1 cellular context compared by ENCODE assay signal in the genomic region with DNA sequence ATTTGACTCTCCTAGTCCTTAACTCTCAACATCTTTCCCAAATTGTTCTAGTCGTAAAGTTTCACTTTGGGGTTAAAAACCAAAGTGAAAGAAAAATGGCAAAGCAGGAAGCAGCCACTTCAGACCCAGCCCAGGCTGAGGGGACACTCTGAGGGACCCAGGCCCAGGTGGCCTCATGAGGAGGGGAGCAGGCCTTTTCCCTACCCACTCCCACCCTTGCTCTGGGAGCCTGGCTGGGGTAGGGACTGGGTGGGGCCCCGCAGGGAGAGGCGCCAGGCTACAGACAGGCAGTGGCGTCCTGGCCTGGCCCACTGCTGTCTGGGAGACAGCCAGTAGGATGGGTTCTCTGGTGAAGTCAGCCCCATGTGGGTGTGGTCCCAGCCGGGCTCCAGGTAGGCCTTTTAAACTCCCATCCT.
TF ChIP-seq lines count a peak whose summit lies in the region.

No MANE protein-coding gene starts in this region.

TF ChIP-seq in HepG2, 621 proteins besides CTCF, POLR2A, EP300 and RAD21 (continued from another document and continues in another):
- TF ChIP-seq CENPBD1 (CRISPR knock-in tag; IDR thresholded peaks at IDR 0.05; ENCODE audit: borderline replicate concordance, low read depth), result no peak
- no peak for TF ChIP-seq ZNF607 (CRISPR knock-in tag; IDR thresholded peaks at IDR 0.05; ENCODE audit: borderline replicate concordance)
- TF ChIP-seq ZNF124 (CRISPR knock-in tag; IDR thresholded peaks at IDR 0.05), result no peak
- TF ChIP-seq, protein P1, sequence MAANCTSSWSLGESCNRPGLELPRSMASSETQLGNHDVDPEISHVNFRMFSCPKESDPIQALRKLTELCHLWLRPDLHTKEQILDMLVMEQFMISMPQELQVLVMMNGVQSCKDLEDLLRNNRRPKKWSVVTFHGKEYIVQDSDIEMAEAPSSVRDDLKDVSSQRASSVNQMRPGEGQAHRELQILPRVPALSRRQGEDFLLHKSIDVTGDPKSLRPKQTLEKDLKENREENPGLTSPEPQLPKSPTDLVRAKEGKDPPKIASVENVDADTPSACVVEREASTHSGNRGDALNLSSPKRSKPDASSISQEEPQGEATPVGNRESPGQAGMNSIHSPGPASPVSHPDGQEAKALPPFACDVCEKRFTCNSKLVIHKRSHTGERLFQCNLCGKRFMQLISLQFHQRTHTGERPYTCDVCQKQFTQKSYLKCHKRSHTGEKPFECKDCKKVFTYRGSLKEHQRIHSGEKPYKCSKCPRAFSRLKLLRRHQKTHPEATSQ (CRISPR knock-in tag; IDR thresholded peaks at IDR 0.05; ENCODE audit: borderline replicate concordance), result no peak
- TF ChIP-seq NFE2L2 (IDR thresholded peaks at IDR 0.05; ENCODE audit: low read length), result no peak
- TF ChIP-seq PPARG (CRISPR knock-in tag; conservative IDR thresholded peaks at IDR 0.05), result no peak
- TF ChIP-seq, protein P2, sequence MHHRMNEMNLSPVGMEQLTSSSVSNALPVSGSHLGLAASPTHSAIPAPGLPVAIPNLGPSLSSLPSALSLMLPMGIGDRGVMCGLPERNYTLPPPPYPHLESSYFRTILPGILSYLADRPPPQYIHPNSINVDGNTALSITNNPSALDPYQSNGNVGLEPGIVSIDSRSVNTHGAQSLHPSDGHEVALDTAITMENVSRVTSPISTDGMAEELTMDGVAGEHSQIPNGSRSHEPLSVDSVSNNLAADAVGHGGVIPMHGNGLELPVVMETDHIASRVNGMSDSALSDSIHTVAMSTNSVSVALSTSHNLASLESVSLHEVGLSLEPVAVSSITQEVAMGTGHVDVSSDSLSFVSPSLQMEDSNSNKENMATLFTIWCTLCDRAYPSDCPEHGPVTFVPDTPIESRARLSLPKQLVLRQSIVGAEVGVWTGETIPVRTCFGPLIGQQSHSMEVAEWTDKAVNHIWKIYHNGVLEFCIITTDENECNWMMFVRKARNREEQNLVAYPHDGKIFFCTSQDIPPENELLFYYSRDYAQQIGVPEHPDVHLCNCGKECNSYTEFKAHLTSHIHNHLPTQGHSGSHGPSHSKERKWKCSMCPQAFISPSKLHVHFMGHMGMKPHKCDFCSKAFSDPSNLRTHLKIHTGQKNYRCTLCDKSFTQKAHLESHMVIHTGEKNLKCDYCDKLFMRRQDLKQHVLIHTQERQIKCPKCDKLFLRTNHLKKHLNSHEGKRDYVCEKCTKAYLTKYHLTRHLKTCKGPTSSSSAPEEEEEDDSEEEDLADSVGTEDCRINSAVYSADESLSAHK (CRISPR knock-in tag; IDR thresholded peaks at IDR 0.05; ENCODE audit: borderline replicate concordance), result no peak
- no peak for TF ChIP-seq SP1 (IDR thresholded peaks at IDR 0.05)
- TF ChIP-seq SP1 (CRISPR knock-in tag; IDR thresholded peaks at IDR 0.05), result no peak
- TF ChIP-seq CSRNP1 (CRISPR knock-in tag; IDR thresholded peaks at IDR 0.05), result no peak
- no peak for TF ChIP-seq ZNF451 (CRISPR knock-in tag; IDR thresholded peaks at IDR 0.05)
- no peak for TF ChIP-seq ZHX1 (CRISPR knock-in tag; IDR thresholded peaks at IDR 0.05; ENCODE audit: low read depth)
- 0 out of 2 replicates have a peak, but pooled peaks have one; percentile 36 for TF ChIP-seq IRF9 (CRISPR knock-in tag; IDR thresholded peaks at IDR 0.05; ENCODE audit: borderline replicate concordance)
- no peak for TF ChIP-seq ZMYM3 (CRISPR knock-in tag; IDR thresholded peaks at IDR 0.05)
- TF ChIP-seq ZBTB7B (CRISPR knock-in tag; IDR thresholded peaks at IDR 0.05), result no peak
- 0 out of 2 replicates have a peak, but pooled peaks have one; percentile 29 for TF ChIP-seq CHCHD3 (CRISPR knock-in tag; IDR thresholded peaks at IDR 0.05)
- TF ChIP-seq EEA1 (CRISPR knock-in tag; IDR thresholded peaks at IDR 0.05; ENCODE audit: borderline replicate concordance), result no peak
- no peak for TF ChIP-seq MTA3 (CRISPR knock-in tag; IDR thresholded peaks at IDR 0.05)
- TF ChIP-seq ARNT (IDR thresholded peaks at IDR 0.05), result no peak
- TF ChIP-seq RFX1 (IDR thresholded peaks at IDR 0.05), result no peak
- TF ChIP-seq EZH2 (conservative IDR thresholded peaks at IDR 0.05; ENCODE audit: low read depth, low read length), result no peak
- TF ChIP-seq ZUFSP (CRISPR knock-in tag; IDR thresholded peaks at IDR 0.05; ENCODE audit: borderline replicate concordance), result no peak
- TF ChIP-seq SRSF4 (IDR thresholded peaks at IDR 0.05; ENCODE audit: low read depth, low read length, poor library complexity, severe bottlenecking), result no peak
- no peak for TF ChIP-seq GFI1 (CRISPR knock-in tag; IDR thresholded peaks at IDR 0.05; ENCODE audit: borderline replicate concordance)
- TF ChIP-seq SIN3A (IDR thresholded peaks at IDR 0.05; ENCODE audit: borderline replicate concordance, low read depth, low read length), result no peak
- TF ChIP-seq FOXA1 (IDR thresholded peaks at IDR 0.05), result no peak
- no peak for TF ChIP-seq FOXA1 (CRISPR knock-in tag; IDR thresholded peaks at IDR 0.05)
- TF ChIP-seq SYNCRIP (IDR thresholded peaks at IDR 0.05; ENCODE audit: insufficient read depth, low read depth, low read length), result no peak
- TF ChIP-seq ZBTB43 (CRISPR knock-in tag; conservative IDR thresholded peaks at IDR 0.05), result no peak
- TF ChIP-seq TRIM22 (IDR thresholded peaks at IDR 0.05), result no peak
- TF ChIP-seq ZNF207 (IDR thresholded peaks at IDR 0.05; ENCODE audit: borderline replicate concordance), result no peak
- peak; percentile 61; the same call in 1 of the 2 replicates for TF ChIP-seq ZNF768 (CRISPR knock-in tag; IDR thresholded peaks at IDR 0.05)
- TF ChIP-seq ZNF326 (CRISPR knock-in tag; IDR thresholded peaks at IDR 0.05; ENCODE audit: borderline replicate concordance), result no peak
- TF ChIP-seq ZSCAN22 (CRISPR knock-in tag; IDR thresholded peaks at IDR 0.05), result no peak
- TF ChIP-seq ZNF34 (CRISPR knock-in tag; IDR thresholded peaks at IDR 0.05; ENCODE audit: borderline replicate concordance), result no peak
- TF ChIP-seq, protein P3, sequence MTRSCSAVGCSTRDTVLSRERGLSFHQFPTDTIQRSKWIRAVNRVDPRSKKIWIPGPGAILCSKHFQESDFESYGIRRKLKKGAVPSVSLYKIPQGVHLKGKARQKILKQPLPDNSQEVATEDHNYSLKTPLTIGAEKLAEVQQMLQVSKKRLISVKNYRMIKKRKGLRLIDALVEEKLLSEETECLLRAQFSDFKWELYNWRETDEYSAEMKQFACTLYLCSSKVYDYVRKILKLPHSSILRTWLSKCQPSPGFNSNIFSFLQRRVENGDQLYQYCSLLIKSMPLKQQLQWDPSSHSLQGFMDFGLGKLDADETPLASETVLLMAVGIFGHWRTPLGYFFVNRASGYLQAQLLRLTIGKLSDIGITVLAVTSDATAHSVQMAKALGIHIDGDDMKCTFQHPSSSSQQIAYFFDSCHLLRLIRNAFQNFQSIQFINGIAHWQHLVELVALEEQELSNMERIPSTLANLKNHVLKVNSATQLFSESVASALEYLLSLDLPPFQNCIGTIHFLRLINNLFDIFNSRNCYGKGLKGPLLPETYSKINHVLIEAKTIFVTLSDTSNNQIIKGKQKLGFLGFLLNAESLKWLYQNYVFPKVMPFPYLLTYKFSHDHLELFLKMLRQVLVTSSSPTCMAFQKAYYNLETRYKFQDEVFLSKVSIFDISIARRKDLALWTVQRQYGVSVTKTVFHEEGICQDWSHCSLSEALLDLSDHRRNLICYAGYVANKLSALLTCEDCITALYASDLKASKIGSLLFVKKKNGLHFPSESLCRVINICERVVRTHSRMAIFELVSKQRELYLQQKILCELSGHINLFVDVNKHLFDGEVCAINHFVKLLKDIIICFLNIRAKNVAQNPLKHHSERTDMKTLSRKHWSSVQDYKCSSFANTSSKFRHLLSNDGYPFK (CRISPR knock-in tag; IDR thresholded peaks at IDR 0.05; ENCODE audit: borderline replicate concordance), result no peak
- no peak for TF ChIP-seq ZNF850 (CRISPR knock-in tag; conservative IDR thresholded peaks at IDR 0.05)
- TF ChIP-seq ZNF232 (CRISPR knock-in tag; IDR thresholded peaks at IDR 0.05; ENCODE audit: borderline replicate concordance), result no peak
- no peak for TF ChIP-seq ZNF749 (CRISPR knock-in tag; IDR thresholded peaks at IDR 0.05; ENCODE audit: borderline replicate concordance)
- no peak for TF ChIP-seq ZBTB20 (CRISPR knock-in tag; IDR thresholded peaks at IDR 0.05; ENCODE audit: borderline replicate concordance, low read depth)
- no peak for TF ChIP-seq PTBP1 (IDR thresholded peaks at IDR 0.05; ENCODE audit: low read depth, low read length, poor library complexity, severe bottlenecking)
- TF ChIP-seq ZNF432 (CRISPR knock-in tag; IDR thresholded peaks at IDR 0.05; ENCODE audit: borderline replicate concordance), result no peak
